ENCODE assay signal across 1 cellular context in genomic region chr2:207725815-207726578, GRCh38.
TF ChIP-seq lines count a peak whose summit lies in the region.

No MANE protein-coding gene starts in this region.

TF ChIP-seq in HEK293, 187 proteins besides CTCF, POLR2A, EP300 and RAD21 (continued from another document):
- TF ChIP-seq, protein P1, sequence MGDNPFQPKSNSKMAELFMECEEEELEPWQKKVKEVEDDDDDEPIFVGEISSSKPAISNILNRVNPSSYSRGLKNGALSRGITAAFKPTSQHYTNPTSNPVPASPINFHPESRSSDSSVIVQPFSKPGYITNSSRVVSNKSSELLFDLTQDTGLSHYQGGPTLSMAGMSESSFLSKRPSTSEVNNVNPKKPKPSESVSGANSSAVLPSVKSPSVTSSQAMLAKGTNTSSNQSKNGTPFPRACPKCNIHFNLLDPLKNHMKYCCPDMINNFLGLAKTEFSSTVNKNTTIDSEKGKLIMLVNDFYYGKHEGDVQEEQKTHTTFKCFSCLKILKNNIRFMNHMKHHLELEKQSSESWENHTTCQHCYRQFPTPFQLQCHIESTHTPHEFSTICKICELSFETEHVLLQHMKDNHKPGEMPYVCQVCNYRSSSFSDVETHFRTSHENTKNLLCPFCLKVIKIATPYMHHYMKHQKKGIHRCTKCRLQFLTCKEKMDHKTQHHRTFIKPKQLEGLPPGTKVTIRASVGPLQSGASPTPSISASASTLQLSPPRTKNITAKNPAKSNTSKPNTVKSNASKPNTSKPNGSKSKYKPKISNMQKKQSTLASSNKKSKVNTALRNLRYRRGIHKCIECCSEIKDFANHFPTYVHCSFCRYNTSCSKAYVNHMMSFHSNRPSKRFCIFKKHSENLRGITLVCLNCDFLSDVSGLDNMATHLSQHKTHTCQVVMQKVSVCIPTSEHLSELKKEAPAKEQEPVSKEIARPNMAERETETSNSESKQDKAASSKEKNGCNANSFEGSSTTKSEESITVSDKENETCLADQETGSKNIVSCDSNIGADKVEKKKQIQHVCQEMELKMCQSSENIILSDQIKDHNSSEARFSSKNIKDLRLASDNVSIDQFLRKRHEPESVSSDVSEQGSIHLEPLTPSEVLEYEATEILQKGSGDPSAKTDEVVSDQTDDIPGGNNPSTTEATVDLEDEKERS (tag by site-specific recombination; IDR thresholded peaks at IDR 0.05): no peak
- TF ChIP-seq YY2 (tag by site-specific recombination; IDR thresholded peaks at IDR 0.05): no peak
- no peak for TF ChIP-seq ZFHX2 (tag by site-specific recombination; conservative IDR thresholded peaks at IDR 0.05)
- TF ChIP-seq ZNF394 (tag by site-specific recombination; IDR thresholded peaks at IDR 0.05; ENCODE audit: borderline replicate concordance): no peak
- TF ChIP-seq ZNF704 (tag by site-specific recombination; IDR thresholded peaks at IDR 0.05): no peak
- TF ChIP-seq ZNF2 (tag by site-specific recombination; IDR thresholded peaks at IDR 0.05): no peak
- TF ChIP-seq ZBTB20 (tag by site-specific recombination; IDR thresholded peaks at IDR 0.05): no peak
- TF ChIP-seq ZNF660 (tag by site-specific recombination; IDR thresholded peaks at IDR 0.05): peak; percentile 35; the same call in 1 of the 2 replicates
